8 cellular contexts compared by ENCODE assay signal in the genomic region with DNA sequence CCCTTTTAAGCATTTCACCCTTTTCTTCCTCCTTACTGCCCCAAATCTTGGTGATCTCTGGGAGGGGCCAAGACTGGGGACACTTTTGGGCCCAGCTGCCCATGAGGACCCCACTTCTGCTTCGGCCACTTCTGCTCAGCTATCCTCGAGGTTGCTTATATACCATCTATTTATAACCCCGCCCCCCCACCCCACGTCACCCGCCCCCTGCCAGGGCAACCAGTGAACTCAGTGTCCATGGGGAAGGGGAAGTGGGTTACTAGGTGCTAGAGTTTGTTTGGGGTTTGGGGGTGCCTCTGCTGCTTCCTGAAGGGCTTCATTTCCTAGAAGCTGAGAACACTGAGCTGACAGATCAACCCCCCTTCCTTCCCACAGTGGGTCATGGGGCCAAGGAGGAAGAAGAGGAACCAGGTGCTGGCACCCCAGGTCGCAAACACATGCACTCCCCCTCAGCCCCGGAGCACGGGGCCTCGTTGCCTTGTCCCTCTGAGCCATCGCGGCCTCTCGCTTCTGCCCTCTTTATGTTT. TPM values are rescaled to one million over a fixed set of nuclear protein-coding genes. Genes with fewer than 3 reads are reported as not detected.
DNase-seq lines count a peak whose midpoint lies in the region; ATAC-seq and TF ChIP-seq lines count a peak whose summit lies in the region.

No MANE protein-coding gene starts in this region.

- H3K4me1 ChIP-seq in gastrocnemius medialis (peaks cover 20% of the 10 kb centered on the region in 2 donors), BE2C (peaks cover 3% of the 10 kb centered on the region; the same call in 1 of the 2 replicates)

- no peaks in the 10 kb centered on the region for H3K27me3 Mint-ChIP-seq in activated B cell treated with CpG ODN at 0.5 μM for 24 hours

- H3K9me3 Mint-ChIP-seq in activated B cell treated with CpG ODN at 0.5 μM for 24 hours, result no peaks in the 10 kb centered on the region

- H3K9me3 ChIP-seq in gastrocnemius medialis (no peaks in the 10 kb centered on the region), BE2C (no peaks in the 10 kb centered on the region; the same call in 1 of the 2 replicates)

- DNase-seq in activated B cell treated with CpG ODN at 0.5 μM for 24 hours (peak; percentile 61), gastrocnemius medialis (peak; percentile 14 to 48), BE2C (no peak)
- DNase-seq in effector CD8-positive, alpha-beta T cell (lab: John Stamatoyannopoulos, UW), result peak; percentile 71

- peak overlapping the region; percentile 84 to 94 (median 92) for H3K27ac ChIP-seq in gastrocnemius medialis

- H3K36me3 ChIP-seq in gastrocnemius medialis, result no peaks in the 10 kb centered on the region
- no peaks in the 10 kb centered on the region for H3K36me3 ChIP-seq in BE2C

- in situ Hi-C loops in gastrocnemius medialis (cut with MboI; ENCODE audit: low sequenced_read_pairs in 4 of 4), result no loop called here

- TF ChIP-seq POLR2A in gastrocnemius medialis (IDR thresholded peaks at IDR 0.05), result no peak

- no peak for TF ChIP-seq CTCF in activated B cell treated with CpG ODN at 0.5 μM for 24 hours (IDR thresholded peaks at IDR 0.05)
- no peak for TF ChIP-seq CTCF in gastrocnemius medialis (IDR thresholded peaks at IDR 0.05 in 4 of 5, conservative IDR thresholded peaks at IDR 0.05 in 1 of 5)
- no peak for TF ChIP-seq CTCF in BE2C (IDR thresholded peaks at IDR 0.05; ENCODE audit: low read depth, low read length)

- peaks cover 77% of the 10 kb centered on the region for H3K4me1 Mint-ChIP-seq in activated B cell treated with CpG ODN at 0.5 μM for 24 hours

- intact Hi-C loops in activated B cell treated with CpG ODN at 0.5 μM for 24 hours (cut with micrococcal nuclease), result loop anchor here (1.0 to 5.0 kb wide), 2 partner anchors 9 to 368 kb away; a partner anchor contains a TSS
- intact Hi-C loops in gastrocnemius medialis (cut with DNase I; ENCODE audit: low total_unique reads), result no loop called here

- H3K4me3 ChIP-seq in gastrocnemius medialis, result peak overlapping the region in 3 of 4 donors; percentile 15 to 35 (median 29)
- no peak overlapping the region for H3K4me3 ChIP-seq in BE2C (ENCODE audit: low read depth, low read length)

- peak overlapping the region; percentile 66 for H3K4me3 Mint-ChIP-seq in activated B cell treated with CpG ODN at 0.5 μM for 24 hours

- no peaks in the 10 kb centered on the region for H3K27me3 ChIP-seq in gastrocnemius medialis
- no peaks in the 10 kb centered on the region for H3K27me3 ChIP-seq in BE2C

- CTCF ChIA-PET in activated B cell treated with CpG ODN at 0.5 μM for 24 hours (lab: Charles Lee), result interaction anchor here (1.0 to 1.3 kb wide), 2 partner anchors 13 to 31 kb away, joined by 4 to 5 read pairs; no protein-coding TSS in a partner anchor

- peak; percentile 43 for ATAC-seq in GM21786 (IDR thresholded peaks at IDR 0.05; ENCODE audit: unreplicated experiment)
- peak; percentile 58 for ATAC-seq in activated B cell treated with CpG ODN at 0.5 μM for 24 hours (ENCODE audit: low read depth)
- ATAC-seq in gastrocnemius medialis, result peak; percentile 3 to 24
- no peak for ATAC-seq in HG02678 (IDR thresholded peaks at IDR 0.05; ENCODE audit: unreplicated experiment)
- no peak for ATAC-seq in HG03520 (IDR thresholded peaks at IDR 0.05; ENCODE audit: unreplicated experiment)
- no peak for ATAC-seq in GM21717 (IDR thresholded peaks at IDR 0.05; ENCODE audit: unreplicated experiment)

- peak overlapping the region; percentile 97 for H3K27ac Mint-ChIP-seq in activated B cell treated with CpG ODN at 0.5 μM for 24 hours

- POLR2A ChIA-PET in activated B cell treated with CpG ODN at 0.5 μM for 24 hours (lab: Charles Lee), result interaction anchor here (0.6 to 19.6 kb wide), 13 partner anchors 7 to 297 kb away, joined by 3 to 342 read pairs (median 7); a partner anchor contains a TSS

- H3K36me3 Mint-ChIP-seq in activated B cell treated with CpG ODN at 0.5 μM for 24 hours (ENCODE audit: low read depth), result no peaks in the 10 kb centered on the region

RNA-seq across cellular contexts. Expression of a gene that starts 6.1 kb away (rescaled TPM):
- total RNA-seq in activated B cell treated with CpG ODN at 0.5 μM for 24 hours, result 129 and 135 TPM in 2 replicates
- 10 to 100 TPM; 22.4 to 49.5 (median 32.6) TPM for total RNA-seq in gastrocnemius medialis
- 26.7 TPM for polyA plus RNA-seq in BE2C (2012; ENCODE audit: insufficient read depth, insufficient read length, low read depth)

RNA-seq across cellular contexts. Expression of a gene that starts 44.0 kb away (rescaled TPM):
- total RNA-seq in activated B cell treated with CpG ODN at 0.5 μM for 24 hours, result 210 and 211 TPM in 2 replicates
- total RNA-seq in gastrocnemius medialis, result 10 to 100 TPM; 23.9 to 59.2 (median 41.3) TPM
- polyA plus RNA-seq in BE2C (2012; ENCODE audit: insufficient read depth, insufficient read length, low read depth), result 374 TPM

RNA-seq across cellular contexts. Expression of a gene that starts 58.0 kb away (rescaled TPM):
- 139 and 159 TPM in 2 replicates for total RNA-seq in activated B cell treated with CpG ODN at 0.5 μM for 24 hours
- 100 to 1,000 TPM in 1 of 4 donors, 10 to 100 TPM in 3; 52.1 to 130 (median 81.3) TPM for total RNA-seq in gastrocnemius medialis
- polyA plus RNA-seq in BE2C (2012; ENCODE audit: insufficient read depth, insufficient read length, low read depth), result 283 TPM

Comparison
In these comparisons a context has a peak if more than half of its experiments do, and no peak if none do; other contexts are left out.
1. ATAC-seq: peak in GM21786 (single experiment), activated B cell treated with CpG ODN at 0.5 μM for 24 hours (single experiment) and gastrocnemius medialis (2 of 2); none in HG02678 (single experiment), HG03520 (single experiment) and GM21717 (single experiment).